Comparison of ENCODE assay signal across 8 cellular contexts in genomic region chrX:54639346-54640102, GRCh38.
DNase-seq lines count a peak whose midpoint lies in the region; ATAC-seq, FAIRE-seq and TF ChIP-seq lines count a peak whose summit lies in the region.

No MANE protein-coding gene starts in this region.

- H2AFZ ChIP-seq in OCI-LY1 (ENCODE audit: low read length) (no peak overlapping the region), endothelial cell of umbilical vein (ENCODE audit: low read depth, low read length) (peak overlapping the region; percentile 44)

- H3K27ac ChIP-seq in OCI-LY1 (ENCODE audit: low read depth, low read length, poor library complexity, severe bottlenecking), result peak overlapping the region; percentile 76
- peak overlapping the region; percentile 98 for H3K27ac ChIP-seq in endothelial cell of umbilical vein (ENCODE audit: insufficient read depth, low read depth, low read length)

- no peaks in the 10 kb centered on the region for H3K9me1 ChIP-seq in endothelial cell of umbilical vein (replicated peaks; ENCODE audit: control insufficient read depth, extremely low read depth, insufficient read depth, low read length)

- peak overlapping the region; percentile 65 for H3K4me3 ChIP-seq in OCI-LY1 (ENCODE audit: low read depth, low read length, poor library complexity, severe bottlenecking)
- peak overlapping the region; percentile 35 to 73 (median 40) for H3K4me3 ChIP-seq in endothelial cell of umbilical vein (replicated peaks in 1 of 3; ENCODE audit: insufficient read depth in 1 of 3, low read depth in 1 of 3, low read length in 3 of 3)

- H3K9me3 ChIP-seq in OCI-LY1 (ENCODE audit: low read length) (no peaks in the 10 kb centered on the region), endothelial cell of umbilical vein (replicated peaks; ENCODE audit: control insufficient read depth, insufficient read depth, low read length) (no peaks in the 10 kb centered on the region)

- dilution Hi-C loops in endothelial cell of umbilical vein (cut with MboI; ENCODE audit: extremely low pct_ligation_motif_present, low sequenced_read_pairs), result no loop called here

- POLR2A ChIA-PET in endothelial cell of umbilical vein (lab: Charles Lee), result interaction anchor here (0.6 to 1.6 kb wide), 3 partner anchors 169 to 368 kb away, joined by 3 to 15 read pairs (median 3); partner anchors contain the start of gene APEX2

- DNase-seq in DMS 273 treated with DMSO at 0.1 percent for 48 hours (lab: John Stamatoyannopoulos, UW), result peak; percentile 87
- DNase-seq in HuH-7.5 (ENCODE audit: low spot score), result peak; percentile 40
- DNase-seq in activated T-cell treated with anti-CD3 and anti-CD28 coated beads for 1 hour (ENCODE audit: low read depth), result peak; percentile 85
- DNase-seq in endothelial cell of umbilical vein (ENCODE audit: low read depth, low spot score), result peak; percentile 97
- peak; percentile 86 for DNase-seq in midbrain (lab: John Stamatoyannopoulos, UW)
- DNase-seq in stimulated activated CD8-positive, alpha-beta memory T cell treated with anti-CD3 and anti-CD28 coated beads, Interleukin-15, amount 100 ng/mL, for 48 hours (ENCODE audit: low read depth in 2 of 2), result peak; percentile 87 to 88

- BruUV-seq in endothelial cell of umbilical vein (replicated peaks; lab: Mats Ljungman, UMichigan), result TSS peak; percentile 57

- no peaks in the 10 kb centered on the region for H3K9me2 ChIP-seq in OCI-LY1 (ENCODE audit: low read depth, low read length)

- no peaks in the 10 kb centered on the region for H3K79me2 ChIP-seq in OCI-LY1 (ENCODE audit: insufficient read depth, low read length)
- H3K79me2 ChIP-seq in endothelial cell of umbilical vein (ENCODE audit: control insufficient read depth, insufficient read depth, low read length), result no peaks in the 10 kb centered on the region

- H3K27me3 ChIP-seq in OCI-LY1 (ENCODE audit: insufficient read depth, low read length) (no peaks in the 10 kb centered on the region), endothelial cell of umbilical vein (ENCODE audit: control insufficient read depth in 2 of 2, insufficient read depth in 2 of 2, low read length in 2 of 2) (no peaks in the 10 kb centered on the region)

- H3K4me2 ChIP-seq in OCI-LY1 (ENCODE audit: low read length), result peak overlapping the region; percentile 62
- H3K4me2 ChIP-seq in endothelial cell of umbilical vein (ENCODE audit: insufficient read depth, low read length), result peak overlapping the region; percentile 69

- intact Hi-C loops in endothelial cell of umbilical vein (cut with micrococcal nuclease), result loop anchor here (1.0 to 10.0 kb wide), 8 partner anchors 145 to 685 kb away; partner anchors contain the start of genes APEX2, PHF8 and WNK3

- peak; percentile 54 for TF ChIP-seq CTCF in OCI-LY1 (IDR thresholded peaks at IDR 0.05; ENCODE audit: low read length)
- peak; percentile 61 to 79 for TF ChIP-seq CTCF in endothelial cell of umbilical vein (IDR thresholded peaks at IDR 0.05; ENCODE audit: extremely low read depth in 1 of 2, insufficient read depth in 1 of 2, low read depth in 1 of 2, low read length in 2 of 2)

- CTCF ChIA-PET in endothelial cell of umbilical vein (lab: Charles Lee), result interaction anchor here (0.6 to 2.1 kb wide), 16 partner anchors 9 to 1609 kb away, joined by 3 to 11 read pairs (median 3); partner anchors contain the start of genes APEX2 and MAGED2

- no peaks in the 10 kb centered on the region for H3F3A ChIP-seq in OCI-LY1 (ENCODE audit: insufficient read depth, low read length)

- peak; percentile 46 for TF ChIP-seq POLR2A in endothelial cell of umbilical vein (IDR thresholded peaks at IDR 0.05; ENCODE audit: low read depth, low read length)

- ATAC-seq in GM21528 (IDR thresholded peaks at IDR 0.05; ENCODE audit: low FRiP score, unreplicated experiment), result peak; percentile 94

- peak; percentile 91 for FAIRE-seq in endothelial cell of umbilical vein (lab: Jason Lieb, UNC)

- H3K9ac ChIP-seq in OCI-LY1 (ENCODE audit: low read length), result peak overlapping the region; percentile 62
- H3K9ac ChIP-seq in endothelial cell of umbilical vein (replicated peaks; ENCODE audit: extremely low read depth, insufficient read depth, low read length), result peak overlapping the region; percentile 98

- H3K4me1 ChIP-seq in OCI-LY1 (ENCODE audit: insufficient read depth, low read length, severe bottlenecking), result peaks cover 17% of the 10 kb centered on the region
- peaks cover 6% of the 10 kb centered on the region for H3K4me1 ChIP-seq in endothelial cell of umbilical vein (ENCODE audit: control insufficient read depth, extremely low read depth, insufficient read depth, low read length)

- H3K36me3 ChIP-seq in OCI-LY1 (ENCODE audit: insufficient read depth, low read length) (no peaks in the 10 kb centered on the region), endothelial cell of umbilical vein (ENCODE audit: control insufficient read depth in 2 of 2, extremely low read depth in 1 of 2, insufficient read depth in 2 of 2, low read length in 2 of 2) (no peaks in the 10 kb centered on the region)

- no peaks in the 10 kb centered on the region for H4K20me1 ChIP-seq in OCI-LY1 (ENCODE audit: insufficient read depth, low read length)
- no peaks in the 10 kb centered on the region for H4K20me1 ChIP-seq in endothelial cell of umbilical vein (replicated peaks; ENCODE audit: control insufficient read depth, extremely low read depth, insufficient read depth, low read length)

TF ChIP-seq in endothelial cell of umbilical vein, 7 proteins besides CTCF, POLR2A, EP300 and RAD21:
- TF ChIP-seq GATA2 (IDR thresholded peaks at IDR 0.05; ENCODE audit: insufficient read depth, insufficient read length, low read depth, low read length) (peak; percentile 9), EZH2 (IDR thresholded peaks at IDR 0.05; ENCODE audit: borderline replicate concordance, low read depth, low read length, severe bottlenecking) (no peak), MAX (IDR thresholded peaks at IDR 0.05; ENCODE audit: insufficient read depth, insufficient read length) (no peak), POLR2AphosphoS5 (IDR thresholded peaks at IDR 0.05; ENCODE audit: insufficient read depth, low read depth, low read length) (peak; percentile 29), JUN (IDR thresholded peaks at IDR 0.05; ENCODE audit: borderline replicate concordance, insufficient read depth, insufficient read length, low read depth) (peak; percentile 62), MYC (IDR thresholded peaks at IDR 0.05; ENCODE audit: low read depth, low read length) (no peak), FOS (IDR thresholded peaks at IDR 0.05; ENCODE audit: borderline replicate concordance, insufficient read depth, low read length) (no peak)
TF ChIP-seq in endothelial cell of umbilical vein: peak in this region for 3.

Comparison
In these comparisons a context has a peak if more than half of its experiments do, and no peak if none do; other contexts are left out.
1. Peak in every context shown above with its lines: DNase-seq, ATAC-seq, H3K4me3 ChIP-seq and H3K27ac ChIP-seq.
2. DNase-seq: peak in every context shown above with its lines; median percentile 97 in endothelial cell of umbilical vein; 88 in stimulated activated CD8-positive, alpha-beta memory T cell treated with anti-CD3 and anti-CD28 coated beads, Interleukin-15, amount 100 ng/mL, for 48 hours; 87 in DMS 273 treated with DMSO at 0.1 percent for 48 hours; 86 in midbrain; 85 in activated T-cell treated with anti-CD3 and anti-CD28 coated beads for 1 hour; 40 in HuH-7.5.